In genomic region chr10:77796311-77796915, GRCh38 we compare ENCODE assay signal across 25 cellular contexts.
"Had no signal": no experiment of that assay in that cellular context is flagged by ENCODE, and none has a peak within 500 bp of the region (broad histone marks: within the 10 kb centered on the region; RNA-seq: fewer than 3 reads in every experiment).

No MANE protein-coding gene starts in this region.

- DNase-seq: dermis blood vessel endothelial cell; effector memory CD4-positive, alpha-beta T cell; foreskin keratinocyte; heart left ventricle; kidney; mesenchymal stem cell; mucosa of descending colon; naive B cell; nephron progenitor cell; nucleus accumbens; ovary; right lobe of liver; small intestine; stimulated activated CD4-positive, alpha-beta T cell treated with anti-CD3 and anti-CD28 coated beads, Interleukin-12 subunit alpha, Interleukin-12 subunit beta, amount 100 ng/mL, for 4 hours; stimulated activated CD4-positive, alpha-beta T cell treated with anti-CD3 and anti-CD28 coated beads, Interleukin-1b, Interleukin-23, amount 100 ng/mL, for 48 hours; stimulated activated CD4-positive, alpha-beta T cell treated with anti-CD3 and anti-CD28 coated beads, Interleukin-4, amount 100 ng/mL, for 1 hour; stimulated activated CD8-positive, alpha-beta memory T cell treated with anti-CD3 and anti-CD28 coated beads, Interleukin-4, amount 100 ng/mL, for 48 hours; stimulated activated naive CD4-positive, alpha-beta T cell; stimulated activated naive CD8-positive, alpha-beta T cell treated with anti-CD3 and anti-CD28 coated beads, Interleukin-15, amount 100 ng/mL, for 72 hours; transverse colon; upper lobe of right lung; uterus had no signal

- ATAC-seq: foreskin keratinocyte, gastroesophageal sphincter, heart left ventricle, left lobe of liver, mucosa of descending colon, right lobe of liver, upper lobe of right lung had no signal

- H3K4me1 Mint-ChIP-seq: mesothelial cell of epicardium, naive B cell, nephron progenitor cell had no signal

- H3K4me3 Mint-ChIP-seq: mesothelial cell of epicardium; nephron progenitor cell; stimulated activated naive CD8-positive, alpha-beta T cell treated with anti-CD3 and anti-CD28 coated beads, Interleukin-15, amount 100 ng/mL, for 72 hours had no signal

- H3K36me3 Mint-ChIP-seq: naive B cell had no signal

- H3K27ac Mint-ChIP-seq: mesothelial cell of epicardium; naive B cell; nephron progenitor cell; stimulated activated naive CD8-positive, alpha-beta T cell treated with anti-CD3 and anti-CD28 coated beads, Interleukin-15, amount 100 ng/mL, for 72 hours had no signal

- H3K9me3 Mint-ChIP-seq: mesothelial cell of epicardium; naive B cell; nephron progenitor cell; stimulated activated naive CD8-positive, alpha-beta T cell treated with anti-CD3 and anti-CD28 coated beads, Interleukin-15, amount 100 ng/mL, for 72 hours had no signal

- H3K27me3 Mint-ChIP-seq: naive B cell had no signal
